Comparison of ENCODE assay signal across 13 cellular contexts in the genomic region with DNA sequence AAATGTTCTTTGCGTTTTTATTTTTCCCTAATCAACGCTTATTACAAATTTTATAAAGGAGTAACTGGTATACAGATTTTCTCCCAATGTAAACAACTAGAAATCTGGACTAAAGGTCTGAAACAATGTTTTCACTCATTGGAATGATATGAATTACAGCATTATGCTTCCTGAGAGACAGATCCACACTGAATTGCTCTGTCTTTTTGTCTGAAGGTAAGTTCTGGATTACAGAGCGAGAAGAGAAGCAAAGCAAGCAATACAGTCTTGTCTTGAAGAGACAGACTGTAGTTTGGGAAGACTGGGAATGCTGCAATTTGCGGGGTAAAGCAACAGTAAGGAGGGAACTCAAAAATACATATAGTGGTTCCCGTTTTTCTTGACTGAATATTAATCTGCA.
A peak's percentile ranks its signal among the peaks of the same experiment; 100 is the strongest.
DNase-seq lines count a peak whose midpoint lies in the region; ATAC-seq and TF ChIP-seq lines count a peak whose summit lies in the region.
"Had no signal": no experiment of that assay in that cellular context is flagged by ENCODE, and none has a peak within 500 bp of the region (broad histone marks: within the 10 kb centered on the region; RNA-seq: fewer than 3 reads in every experiment).

No MANE protein-coding gene starts in this region.

- H3K4me2 ChIP-seq in OCI-LY3 (ENCODE audit: low read length) (no peak overlapping the region), hepatocyte (no peak overlapping the region)
- H3K4me2 ChIP-seq: BLaER1 had no signal

- no peak overlapping the region for H3K9ac ChIP-seq in OCI-LY3 (ENCODE audit: low read length)
- H3K9ac ChIP-seq: BLaER1, GM23248 had no signal

- H3K27ac ChIP-seq in OCI-LY3 (ENCODE audit: low read length) (no peak overlapping the region), hepatocyte (no peak overlapping the region)
- H3K27ac ChIP-seq: 22Rv1, BLaER1, GM23248 had no signal

- no peaks in the 10 kb centered on the region for H3K79me2 ChIP-seq in OCI-LY3 (ENCODE audit: low read length)
- no peaks in the 10 kb centered on the region for H3K79me2 ChIP-seq in hepatocyte

- H3K4me3 ChIP-seq in OCI-LY3 (ENCODE audit: low read length) = no peak overlapping the region
- H3K4me3 ChIP-seq in hepatocyte = no peak overlapping the region
- H3K4me3 ChIP-seq: BLaER1, GM23248 had no signal

- TF ChIP-seq CTCF in OCI-LY3 (IDR thresholded peaks at IDR 0.05; ENCODE audit: low read depth, low read length) (no peak), hepatocyte (IDR thresholded peaks at IDR 0.05; ENCODE audit: poor library complexity) (no peak)

- H3K9me2 ChIP-seq in hepatocyte (replicated peaks; ENCODE audit: insufficient read depth) = no peaks in the 10 kb centered on the region

- no peaks in the 10 kb centered on the region for H3K27me3 ChIP-seq in OCI-LY3 (ENCODE audit: low read depth, low read length)
- no peaks in the 10 kb centered on the region for H3K27me3 ChIP-seq in hepatocyte
- H3K27me3 ChIP-seq: BLaER1 had no signal

- no peaks in the 10 kb centered on the region for H3K36me3 ChIP-seq in OCI-LY3 (replicated peaks; ENCODE audit: low read depth, low read length)
- no peaks in the 10 kb centered on the region for H3K36me3 ChIP-seq in hepatocyte (replicated peaks; ENCODE audit: insufficient read depth, low read depth)
- H3K36me3 ChIP-seq: BLaER1 had no signal

- peaks cover 7% of the 10 kb centered on the region; the same call in 1 of the 2 replicates for H3K9me3 ChIP-seq in OCI-LY3 (ENCODE audit: insufficient read depth, low read length)
- no peaks in the 10 kb centered on the region for H3K9me3 ChIP-seq in hepatocyte (ENCODE audit: low read depth)

- ATAC-seq in GM18870 (IDR thresholded peaks at IDR 0.05; ENCODE audit: unreplicated experiment) = no peak
- no peak for ATAC-seq in HG02970 (IDR thresholded peaks at IDR 0.05; ENCODE audit: low FRiP score, unreplicated experiment)

- H3K4me1 ChIP-seq in OCI-LY3 (ENCODE audit: low read length) (no peaks in the 10 kb centered on the region), hepatocyte (ENCODE audit: insufficient read depth) (no peaks in the 10 kb centered on the region)
- H3K4me1 ChIP-seq: BLaER1 had no signal

- WGBS in hepatocyte (ENCODE audit: low lambda C conversion rate, missing lambda C conversion rate) = 95% methylated on average over 5 of the region's 5 CpGs

- H2AFZ ChIP-seq in OCI-LY3 (ENCODE audit: low read depth, low read length) (peak overlapping the region; percentile 76), hepatocyte (peak overlapping the region; percentile 34)
- H2AFZ ChIP-seq: GM23248 had no signal

- peak; percentile 3 for DNase-seq in Ammon's horn (ENCODE audit: low spot score)
- no peak for DNase-seq in hepatocyte (ENCODE audit: low spot score)
- peak; percentile 56 for DNase-seq in pons (ENCODE audit: low spot score)
- DNase-seq in NCI-H146 (lab: John Stamatoyannopoulos, UW) = no peak
- no peak for DNase-seq in activated CD8-positive, alpha-beta memory T cell treated with anti-CD3 and anti-CD28 coated beads for 24 hours
- DNase-seq: CD8-positive, alpha-beta memory T cell; GM23248; H7 had no signal

- H4K20me1 ChIP-seq in OCI-LY3 (ENCODE audit: insufficient read depth, low read length) (no peaks in the 10 kb centered on the region), hepatocyte (ENCODE audit: insufficient read depth, poor library complexity, severe bottlenecking) (no peaks in the 10 kb centered on the region)
- H4K20me1 ChIP-seq: BLaER1 had no signal

Comparison
In these comparisons a context has a peak if more than half of its experiments do, and no peak if none do; other contexts are left out.
1. DNase-seq: peak in Ammon's horn (single experiment) and pons (single experiment); none in hepatocyte (single experiment), NCI-H146 (single experiment) and activated CD8-positive, alpha-beta memory T cell treated with anti-CD3 and anti-CD28 coated beads for 24 hours (single experiment).